ENCODE assay signal across 1 cellular context in the genomic region with DNA sequence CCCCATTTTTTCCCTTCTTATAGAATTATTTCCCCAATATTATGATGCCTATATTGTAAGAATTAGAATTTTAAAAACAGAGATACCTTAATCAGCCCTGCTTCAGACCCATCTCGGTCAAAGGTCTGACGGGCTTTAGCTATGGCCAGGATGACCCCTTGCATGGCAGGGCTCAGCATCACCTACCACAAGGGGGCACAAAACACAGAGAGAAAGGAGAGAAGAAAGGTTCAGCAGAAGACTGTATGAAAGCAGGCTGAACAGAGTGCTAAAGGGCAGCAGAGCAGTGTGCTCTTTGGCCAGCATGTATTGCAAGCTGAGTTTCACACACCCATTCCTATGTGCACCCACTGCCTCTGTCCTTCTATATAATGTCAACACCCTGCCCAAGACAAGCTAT.
TF ChIP-seq lines count a peak whose summit lies in the region.

No MANE protein-coding gene starts in this region.

TF ChIP-seq in IMR-90, 13 proteins besides CTCF, POLR2A, EP300 and RAD21 (continued from another document):
- TF ChIP-seq ELK1 (IDR thresholded peaks at IDR 0.05; ENCODE audit: borderline replicate concordance, low read depth, low read length) (no peak), MAFK (IDR thresholded peaks at IDR 0.05; ENCODE audit: low read depth, low read length) (no peak), BHLHE40 (IDR thresholded peaks at IDR 0.05; ENCODE audit: low read depth, low read length) (no peak), SMC3 (IDR thresholded peaks at IDR 0.05; ENCODE audit: low read depth, low read length) (peak; percentile 21; the same call in 1 of the 2 replicates), RCOR1 (IDR thresholded peaks at IDR 0.05; ENCODE audit: insufficient replicate concordance, low read length) (no peak), NFE2L2 (IDR thresholded peaks at IDR 0.05; ENCODE audit: low read depth, low read length) (no peak), RFX5 (IDR thresholded peaks at IDR 0.05; ENCODE audit: low read depth, low read length) (no peak)
